Comparison of ENCODE assay signal across 12 cellular contexts in genomic region chr6:145895802-145896201, GRCh38.
A peak's percentile ranks its signal among the peaks of the same experiment; 100 is the strongest.
DNase-seq lines count a peak whose midpoint lies in the region; ATAC-seq and TF ChIP-seq lines count a peak whose summit lies in the region.
"Had no signal": no experiment of that assay in that cellular context is flagged by ENCODE, and none has a peak within 500 bp of the region (broad histone marks: within the 10 kb centered on the region; RNA-seq: fewer than 3 reads in every experiment).

No MANE protein-coding gene starts in this region.

- H3K36me3 Mint-ChIP-seq in chondrocyte (ENCODE audit: low read depth), result peaks cover 42% of the 10 kb centered on the region
- peaks cover 58% of the 10 kb centered on the region for H3K36me3 Mint-ChIP-seq in activated naive CD4-positive, alpha-beta T cell treated with anti-CD3 and anti-CD28 coated beads, Interleukin-2, amount 10 ng/mL, durations not matched to agents 7 days and 5 days

- H3K27me3 ChIP-seq in parathyroid adenoma (ENCODE audit: control insufficient read depth, insufficient read depth, low read length) (no peaks in the 10 kb centered on the region), transverse colon (no peaks in the 10 kb centered on the region)
- H3K27me3 ChIP-seq: body of pancreas, neutrophil had no signal

- H3K4me1 Mint-ChIP-seq in chondrocyte (ENCODE audit: low read depth), result no peaks in the 10 kb centered on the region
- no peaks in the 10 kb centered on the region for H3K4me1 Mint-ChIP-seq in activated naive CD4-positive, alpha-beta T cell treated with anti-CD3 and anti-CD28 coated beads, Interleukin-2, amount 10 ng/mL, durations not matched to agents 7 days and 5 days
- H3K4me1 Mint-ChIP-seq: stimulated activated memory B cell treated with anti-CD40 and anti-IgM and Interleukin-4, amounts not matched to agents 10 μg/mL and 1 μg/mL and 100 μg/mL, for 72 hours had no signal

- H3K4me3 ChIP-seq in NB4 (ENCODE audit: low read depth, low read length) (no peak overlapping the region), parathyroid adenoma (ENCODE audit: low read depth, low read length) (no peak overlapping the region), transverse colon (no peak overlapping the region)
- H3K4me3 ChIP-seq: body of pancreas had no signal

- H3K4me3 Mint-ChIP-seq in chondrocyte (ENCODE audit: unreplicated experiment), result no peak overlapping the region
- no peak overlapping the region for H3K4me3 Mint-ChIP-seq in activated naive CD4-positive, alpha-beta T cell treated with anti-CD3 and anti-CD28 coated beads, Interleukin-2, amount 10 ng/mL, durations not matched to agents 7 days and 5 days
- H3K4me3 Mint-ChIP-seq: stimulated activated memory B cell treated with anti-CD40 and anti-IgM and Interleukin-4, amounts not matched to agents 10 μg/mL and 1 μg/mL and 100 μg/mL, for 72 hours had no signal

- CTCF ChIA-PET in activated naive CD4-positive, alpha-beta T cell treated with anti-CD3 and anti-CD28 coated beads, Interleukin-2, amount 10 ng/mL, durations not matched to agents 7 days and 5 days (lab: Charles Lee), result no interaction called here

- in situ Hi-C loops in transverse colon (cut with MboI; ENCODE audit: low pct_ligation_motif_present in 1 of 4, low pct_unique_long_range_greater_than_20kb in 1 of 4, low sequenced_read_pairs in 3 of 4), result loop anchor here in 1 of 4 donors (25.0 kb wide), 1 partner anchor 159 kb away; the partner anchor contains the start of gene EPM2A

- intact Hi-C loops in transverse colon (cut with DNase I; ENCODE audit: low total_unique reads), result no loop called here

- TF ChIP-seq CTCF in NB4 (IDR thresholded peaks at IDR 0.05; ENCODE audit: low read depth, low read length) (peak; percentile 6), chondrocyte (IDR thresholded peaks at IDR 0.05) (peak; percentile 75), parathyroid adenoma (IDR thresholded peaks at IDR 0.05) (peak; percentile 18), transverse colon (IDR thresholded peaks at IDR 0.05) (no peak)

- H3K4me1 ChIP-seq in parathyroid adenoma (no peaks in the 10 kb centered on the region), transverse colon (no peaks in the 10 kb centered on the region)
- H3K4me1 ChIP-seq: body of pancreas had no signal

- no peaks in the 10 kb centered on the region for H3K27me3 Mint-ChIP-seq in chondrocyte (ENCODE audit: low read depth)
- H3K27me3 Mint-ChIP-seq in activated naive CD4-positive, alpha-beta T cell treated with anti-CD3 and anti-CD28 coated beads, Interleukin-2, amount 10 ng/mL, durations not matched to agents 7 days and 5 days, result no peaks in the 10 kb centered on the region
- H3K27me3 Mint-ChIP-seq: stimulated activated memory B cell treated with anti-CD40 and anti-IgM and Interleukin-4, amounts not matched to agents 10 μg/mL and 1 μg/mL and 100 μg/mL, for 72 hours had no signal

- no peak overlapping the region for H3K9ac ChIP-seq in parathyroid adenoma

- H3K79me2 ChIP-seq in parathyroid adenoma, result no peaks in the 10 kb centered on the region

- 88 to 91% methylated on average over 1 of the region's 1 CpG for WGBS in transverse colon (ENCODE audit: low coverage in 1 of 2), 2 donors

- TF ChIP-seq EP300 in transverse colon (IDR thresholded peaks at IDR 0.05; ENCODE audit: low read depth), result no peak

- H3K4me2 ChIP-seq in parathyroid adenoma (ENCODE audit: low read length), result no peak overlapping the region

- no peak for ATAC-seq in HG02840 (IDR thresholded peaks at IDR 0.05; ENCODE audit: low FRiP score, unreplicated experiment)
- ATAC-seq: body of pancreas; stimulated activated memory B cell treated with anti-CD40 and anti-IgM and Interleukin-4, amounts not matched to agents 10 μg/mL and 1 μg/mL and 100 μg/mL, for 72 hours had no signal

- TF ChIP-seq POLR2A in NB4 (IDR thresholded peaks at IDR 0.05; ENCODE audit: extremely low read depth, insufficient read length), result no peak
- no peak for TF ChIP-seq POLR2A in transverse colon (IDR thresholded peaks at IDR 0.05)

- peaks cover 22% of the 10 kb centered on the region for H3K9me3 Mint-ChIP-seq in chondrocyte (ENCODE audit: low read depth)
- H3K9me3 Mint-ChIP-seq in activated naive CD4-positive, alpha-beta T cell treated with anti-CD3 and anti-CD28 coated beads, Interleukin-2, amount 10 ng/mL, durations not matched to agents 7 days and 5 days, result peaks cover 18% of the 10 kb centered on the region

- H3K36me3 ChIP-seq in parathyroid adenoma (ENCODE audit: control insufficient read depth, insufficient read depth, low read length), result no peaks in the 10 kb centered on the region
- H3K36me3 ChIP-seq in transverse colon, result peaks cover 0 to 31% (median 11%) of the 10 kb centered on the region in 4 donors

- DNase-seq in NCI-H2171 treated with DMSO at 0.1 percent for 48 hours (lab: John Stamatoyannopoulos, UW), result peak; percentile 20
- DNase-seq in NCI-H2171 (lab: John Stamatoyannopoulos, UW), result no peak
- no peak for DNase-seq in NB4 (ENCODE audit: low read depth)
- DNase-seq in chondrocyte (ENCODE audit: low spot score), result no peak
- no peak for DNase-seq in activated naive CD4-positive, alpha-beta T cell treated with anti-CD3 and anti-CD28 coated beads, Interleukin-2, amount 10 ng/mL, durations not matched to agents 7 days and 5 days
- DNase-seq in transverse colon, result no peak
- DNase-seq: body of pancreas, kidney glomerular epithelial cell had no signal

- peak overlapping the region; percentile 29 for H3K27ac Mint-ChIP-seq in chondrocyte (ENCODE audit: unreplicated experiment)
- no peak overlapping the region for H3K27ac Mint-ChIP-seq in activated naive CD4-positive, alpha-beta T cell treated with anti-CD3 and anti-CD28 coated beads, Interleukin-2, amount 10 ng/mL, durations not matched to agents 7 days and 5 days
- H3K27ac Mint-ChIP-seq: stimulated activated memory B cell treated with anti-CD40 and anti-IgM and Interleukin-4, amounts not matched to agents 10 μg/mL and 1 μg/mL and 100 μg/mL, for 72 hours had no signal

- no peak overlapping the region for H2AFZ ChIP-seq in parathyroid adenoma

- H3K27ac ChIP-seq in parathyroid adenoma, result no peak overlapping the region
- no peak overlapping the region for H3K27ac ChIP-seq in transverse colon
- H3K27ac ChIP-seq: body of pancreas, neutrophil had no signal

- no peaks in the 10 kb centered on the region for H3K9me3 ChIP-seq in parathyroid adenoma (ENCODE audit: control insufficient read depth, low read length)
- peaks cover 12 to 14% of the 10 kb centered on the region in 2 donors for H3K9me3 ChIP-seq in transverse colon
- H3K9me3 ChIP-seq: neutrophil had no signal

Comparison
In these comparisons a context has a peak if more than half of its experiments do, and no peak if none do; other contexts are left out.
1. CTCF ChIP-seq: peak in NB4 (single experiment), chondrocyte (single experiment) and parathyroid adenoma (single experiment); none in transverse colon (0 of 5).